Comparison of ENCODE assay signal across 25 cellular contexts in the genomic region with DNA sequence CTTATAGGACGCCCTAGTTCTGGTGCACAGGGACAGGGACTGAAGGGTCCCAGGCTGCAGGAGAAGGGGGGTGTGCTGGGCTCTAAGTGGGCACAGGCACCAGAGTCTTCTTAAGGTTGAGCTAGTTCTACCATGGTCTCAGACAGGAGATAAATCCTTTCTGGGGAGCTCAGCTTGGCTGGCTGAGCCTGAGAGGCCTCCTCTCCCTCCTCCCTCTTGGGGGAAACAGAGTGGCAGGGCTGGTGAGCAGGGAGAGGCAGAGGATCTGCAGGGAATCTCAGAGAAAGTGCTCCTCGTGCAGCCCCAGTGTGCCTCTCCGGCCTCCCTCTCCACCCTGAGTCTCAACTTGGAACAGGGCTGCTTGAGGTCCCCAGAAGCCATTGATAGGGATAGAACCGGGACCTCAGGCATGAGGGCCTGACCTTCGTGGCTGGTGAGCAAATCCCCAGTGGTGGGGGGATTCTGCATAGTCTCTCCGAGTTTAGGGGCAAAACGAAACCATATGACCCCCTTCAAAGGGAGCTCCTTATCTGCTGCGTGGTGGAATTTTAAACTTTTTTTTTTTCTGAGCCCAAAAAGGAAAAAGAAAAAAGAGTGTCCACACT. TPM values are rescaled to one million over a fixed set of nuclear protein-coding genes. Genes with fewer than 3 reads are reported as not detected.
A peak's percentile ranks its signal among the peaks of the same experiment; 100 is the strongest.
DNase-seq lines count a peak whose midpoint lies in the region; ATAC-seq and TF ChIP-seq lines count a peak whose summit lies in the region.
"Had no signal": no experiment of that assay in that cellular context is flagged by ENCODE, and none has a peak within 500 bp of the region (broad histone marks: within the 10 kb centered on the region; RNA-seq: fewer than 3 reads in every experiment).

No MANE protein-coding gene starts in this region.

- peak overlapping the region; percentile 92 to 95 for H3K27ac ChIP-seq in tibial artery
- H3K27ac ChIP-seq: psoas muscle, WERI-Rb-1 had no signal

- H3K4me1 ChIP-seq in tibial artery: peaks cover 0 to 81% (median 33%) of the 10 kb centered on the region in 4 donors

- POLR2A ChIA-PET in activated B cell treated with CpG ODN at 0.5 μM for 24 hours (lab: Charles Lee): interaction anchor here (0.6 kb wide), 1 partner anchor 348 kb away, joined by 3 read pairs; no protein-coding TSS in a partner anchor

- TF ChIP-seq CTCF in activated B cell treated with CpG ODN at 0.5 μM for 24 hours (IDR thresholded peaks at IDR 0.05) (no peak), tibial artery (IDR thresholded peaks at IDR 0.05) (no peak)

- DNase-seq in activated CD8-positive, alpha-beta memory T cell treated with anti-CD3 and anti-CD28 coated beads, Interleukin-2, amount 50 U/mL, for 48 hours: peak; percentile 30
- DNase-seq in activated CD8-positive, alpha-beta memory T cell treated with anti-CD3 and anti-CD28 coated beads for 24 hours: no peak
- no peak for DNase-seq in activated B cell treated with CpG ODN at 0.5 μM for 24 hours
- no peak for DNase-seq in memory B cell (ENCODE audit: low spot score in 2 of 2)
- DNase-seq in tibial artery: no peak
- no peak for DNase-seq in activated CD4-positive, CD25-positive, alpha-beta regulatory T cell (lab: John Stamatoyannopoulos, UW)
- DNase-seq: 8988T; activated CD4-positive, alpha-beta T cell treated with anti-CD3 and anti-CD28 coated beads, Interleukin-2, amount 50 U/mL, for 4 hours; AML-193; Caco-2; cortex of kidney; DND-41; head of caudate nucleus; KBM-7; NCI-H146; NCI-H526 treated with DMSO at 0.1 percent for 48 hours; psoas muscle; RPMI8226; stimulated activated CD4-positive, alpha-beta T cell treated with anti-CD3 and anti-CD28 coated beads, Interleukin-2, amount 100 ng/mL, for 24 hours; stimulated activated naive B cell treated with anti-CD40 and anti-IgM and Interleukin-4, amounts not matched to agents 10 μg/mL and 1 μg/mL and 100 μg/mL, for 72 hours; WERI-Rb-1 had no signal

- CTCF ChIA-PET in activated B cell treated with CpG ODN at 0.5 μM for 24 hours (lab: Charles Lee): no interaction called here

- peaks cover 0 to 3% of the 10 kb centered on the region in 2 donors for H3K27me3 ChIP-seq in tibial artery

- peaks cover 6 to 10% (median 7%) of the 10 kb centered on the region in 3 donors for H3K36me3 ChIP-seq in tibial artery
- H3K36me3 ChIP-seq: WERI-Rb-1 had no signal

- intact Hi-C loops in activated B cell treated with CpG ODN at 0.5 μM for 24 hours (cut with micrococcal nuclease) (loop anchor here (5.0 kb wide), 2 partner anchors 1307 to 1322 kb away; no protein-coding TSS in a partner anchor), tibial artery (cut with DNase I; ENCODE audit: low total_unique reads) (loop anchor here (5.0 to 10.0 kb wide), 2 partner anchors 376 to 448 kb away; partner anchors contain the start of gene APOB)

- no peaks in the 10 kb centered on the region for H3K9me3 ChIP-seq in tibial artery
- H3K9me3 ChIP-seq: Caco-2, psoas muscle had no signal

- H3K36me3 Mint-ChIP-seq in activated B cell treated with CpG ODN at 0.5 μM for 24 hours (ENCODE audit: low read depth): peaks cover 6% of the 10 kb centered on the region
- H3K36me3 Mint-ChIP-seq in memory B cell: peaks cover 5% of the 10 kb centered on the region
- H3K36me3 Mint-ChIP-seq: natural killer cell treated with Interleukin-12 subunit alpha and Interleukin-12 subunit beta and Interleukin-15 and Interleukin-18, amount 100 ng/mL, for 72 hours had no signal

- peak overlapping the region; percentile 15 for H3K4me3 Mint-ChIP-seq in activated B cell treated with CpG ODN at 0.5 μM for 24 hours
- peak overlapping the region; percentile 84 for H3K4me3 Mint-ChIP-seq in memory B cell

- H3K27me3 Mint-ChIP-seq in activated B cell treated with CpG ODN at 0.5 μM for 24 hours: peaks cover 8% of the 10 kb centered on the region
- peaks cover 2% of the 10 kb centered on the region for H3K27me3 Mint-ChIP-seq in memory B cell

- H3K4me1 Mint-ChIP-seq in activated B cell treated with CpG ODN at 0.5 μM for 24 hours (peaks cover 51% of the 10 kb centered on the region), memory B cell (peaks cover 39% of the 10 kb centered on the region)

- ATAC-seq in activated B cell treated with CpG ODN at 0.5 μM for 24 hours (ENCODE audit: low read depth) (no peak), memory B cell (ENCODE audit: low read depth) (no peak), HG03432 (IDR thresholded peaks at IDR 0.05; ENCODE audit: unreplicated experiment) (no peak), HG03457 (IDR thresholded peaks at IDR 0.05; ENCODE audit: unreplicated experiment) (no peak)
- ATAC-seq: natural killer cell treated with Interleukin-12 subunit alpha and Interleukin-12 subunit beta and Interleukin-15 and Interleukin-18, amount 100 ng/mL, for 72 hours; psoas muscle; stimulated activated naive B cell treated with anti-CD40 and anti-IgM and Interleukin-4, amounts not matched to agents 10 μg/mL and 1 μg/mL and 100 μg/mL, for 72 hours had no signal

- H3K4me3 ChIP-seq in tibial artery: peak overlapping the region; percentile 57 to 84
- H3K4me3 ChIP-seq: psoas muscle, skin epidermis had no signal

- H3K27ac Mint-ChIP-seq in activated B cell treated with CpG ODN at 0.5 μM for 24 hours (no peak overlapping the region), memory B cell (no peak overlapping the region)
- H3K27ac Mint-ChIP-seq: natural killer cell treated with Interleukin-12 subunit alpha and Interleukin-12 subunit beta and Interleukin-15 and Interleukin-18, amount 100 ng/mL, for 72 hours; stimulated activated naive B cell treated with anti-CD40 and anti-IgM and Interleukin-4, amounts not matched to agents 10 μg/mL and 1 μg/mL and 100 μg/mL, for 72 hours had no signal

- no peaks in the 10 kb centered on the region for H3K9me3 Mint-ChIP-seq in activated B cell treated with CpG ODN at 0.5 μM for 24 hours
- no peaks in the 10 kb centered on the region for H3K9me3 Mint-ChIP-seq in memory B cell
- H3K9me3 Mint-ChIP-seq: natural killer cell treated with Interleukin-12 subunit alpha and Interleukin-12 subunit beta and Interleukin-15 and Interleukin-18, amount 100 ng/mL, for 72 hours; stimulated activated naive B cell treated with anti-CD40 and anti-IgM and Interleukin-4, amounts not matched to agents 10 μg/mL and 1 μg/mL and 100 μg/mL, for 72 hours had no signal

RNA-seq across cellular contexts. Expression of gene GDF7, which starts 2.0 kb away (rescaled TPM):
- total RNA-seq in activated B cell treated with CpG ODN at 0.5 μM for 24 hours: 5.9 and 6.7 TPM in 2 replicates

RNA-seq across cellular contexts. Expression of gene HS1BP3, which starts 18.1 kb away (rescaled TPM):
- total RNA-seq in activated B cell treated with CpG ODN at 0.5 μM for 24 hours: 13.0 and 13.1 TPM in 2 replicates
